12 cellular contexts compared by ENCODE assay signal in the genomic region with DNA sequence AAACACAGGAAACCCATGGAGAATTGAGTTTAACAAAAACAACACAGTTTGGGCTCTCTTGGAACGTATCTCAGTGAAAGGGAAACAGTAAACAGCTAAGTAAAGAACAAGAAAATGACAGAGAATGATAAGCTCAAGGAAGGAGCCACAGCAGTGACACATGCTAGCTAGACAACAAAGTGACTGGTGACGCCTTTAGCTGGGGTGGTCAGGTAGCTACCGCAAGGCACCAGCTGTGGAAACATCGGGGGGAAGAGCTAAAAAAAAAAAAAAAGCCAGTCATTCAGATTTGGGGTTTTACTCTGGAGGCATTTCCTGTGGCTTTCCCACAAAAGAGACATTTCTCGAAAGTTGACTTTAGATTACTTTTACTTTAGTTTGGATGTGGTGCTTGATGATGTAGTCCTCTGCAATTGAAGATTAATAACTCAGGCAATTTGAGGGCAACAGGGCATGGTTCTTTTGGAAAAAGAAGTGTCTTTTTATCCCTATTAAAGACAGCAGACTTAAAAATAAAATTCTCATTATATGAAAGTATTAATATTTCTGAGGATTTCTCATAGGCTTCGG. TPM values are rescaled to one million over a fixed set of nuclear protein-coding genes. Genes with fewer than 3 reads are reported as not detected.
DNase-seq lines count a peak whose midpoint lies in the region; ATAC-seq and TF ChIP-seq lines count a peak whose summit lies in the region.
"Had no signal": no experiment of that assay in that cellular context is flagged by ENCODE, and none has a peak within 500 bp of the region (broad histone marks: within the 10 kb centered on the region; RNA-seq: fewer than 3 reads in every experiment).

No MANE protein-coding gene starts in this region.

- H3K27me3 Mint-ChIP-seq in activated T-helper 2 cell treated with anti-CD3 and anti-CD28 coated beads, Interferon-gamma antibody, Interleukin-2, Interleukin-4, amounts not matched to agents 10 μg/mL and 5 μg/mL and 100 μg/mL, durations not matched to agents 14 hours and 24 hours and 36 hours (ENCODE audit: low read depth): peaks cover 58% of the 10 kb centered on the region

- peak overlapping the region; percentile 81 for H3K27ac Mint-ChIP-seq in activated T-helper 2 cell treated with anti-CD3 and anti-CD28 coated beads, Interferon-gamma antibody, Interleukin-2, Interleukin-4, amounts not matched to agents 10 μg/mL and 5 μg/mL and 100 μg/mL, durations not matched to agents 14 hours and 24 hours and 36 hours
- H3K27ac Mint-ChIP-seq: brain had no signal

- ATAC-seq in HG02623 (IDR thresholded peaks at IDR 0.05; ENCODE audit: unreplicated experiment): no peak

- intact Hi-C loops in activated T-helper 2 cell treated with anti-CD3 and anti-CD28 coated beads, Interferon-gamma antibody, Interleukin-2, Interleukin-4, amounts not matched to agents 10 μg/mL and 5 μg/mL and 100 μg/mL, durations not matched to agents 14 hours and 24 hours and 36 hours (cut with micrococcal nuclease): loop anchor here (1.0 kb wide), 1 partner anchor 18 kb away; no protein-coding TSS in a partner anchor

- H3K4me1 Mint-ChIP-seq in activated T-helper 2 cell treated with anti-CD3 and anti-CD28 coated beads, Interferon-gamma antibody, Interleukin-2, Interleukin-4, amounts not matched to agents 10 μg/mL and 5 μg/mL and 100 μg/mL, durations not matched to agents 14 hours and 24 hours and 36 hours (ENCODE audit: low read depth): peaks cover 58% of the 10 kb centered on the region

- peaks cover 16% of the 10 kb centered on the region for H3K9me3 Mint-ChIP-seq in activated T-helper 2 cell treated with anti-CD3 and anti-CD28 coated beads, Interferon-gamma antibody, Interleukin-2, Interleukin-4, amounts not matched to agents 10 μg/mL and 5 μg/mL and 100 μg/mL, durations not matched to agents 14 hours and 24 hours and 36 hours

- no peak for TF ChIP-seq CTCF in GM10266 (IDR thresholded peaks at IDR 0.05; ENCODE audit: control insufficient read depth, insufficient read depth, low read depth, missing control alignments)

- H3K36me3 Mint-ChIP-seq in activated T-helper 2 cell treated with anti-CD3 and anti-CD28 coated beads, Interferon-gamma antibody, Interleukin-2, Interleukin-4, amounts not matched to agents 10 μg/mL and 5 μg/mL and 100 μg/mL, durations not matched to agents 14 hours and 24 hours and 36 hours (ENCODE audit: low read depth): peaks cover 3% of the 10 kb centered on the region
- H3K36me3 Mint-ChIP-seq: brain had no signal

- DNase-seq in GM10266 (ENCODE audit: extremely low spot score) (peak; percentile 65), OCI-M1 (lab: John Stamatoyannopoulos, UW) (peak; percentile 58), HuH-7 (ENCODE audit: low spot score) (no peak), HuH-7.5 (ENCODE audit: low spot score) (no peak), SHP77 (lab: John Stamatoyannopoulos, UW) (no peak)
- DNase-seq in activated T-helper 2 cell treated with anti-CD3 and anti-CD28 coated beads, Interferon-gamma antibody, Interleukin-2, Interleukin-4, amounts not matched to agents 10 μg/mL and 5 μg/mL and 100 μg/mL, durations not matched to agents 14 hours and 24 hours and 36 hours (ENCODE audit: low spot score): peak; percentile 71
- DNase-seq in stimulated activated CD4-positive, alpha-beta T cell treated with anti-CD3 and anti-CD28 coated beads, Interleukin-2, amount 100 ng/mL, for 24 hours: peak; percentile 59 to 60
- DNase-seq: Caco-2, MG63, spleen had no signal

- peak overlapping the region; percentile 58 for H3K4me3 Mint-ChIP-seq in activated T-helper 2 cell treated with anti-CD3 and anti-CD28 coated beads, Interferon-gamma antibody, Interleukin-2, Interleukin-4, amounts not matched to agents 10 μg/mL and 5 μg/mL and 100 μg/mL, durations not matched to agents 14 hours and 24 hours and 36 hours (ENCODE audit: low read depth)

RNA-seq across cellular contexts. Expression of gene FHAD1, which starts 2.1 kb away (rescaled TPM):
- total RNA-seq in activated T-helper 2 cell treated with anti-CD3 and anti-CD28 coated beads, Interferon-gamma antibody, Interleukin-2, Interleukin-4, amounts not matched to agents 10 μg/mL and 5 μg/mL and 100 μg/mL, durations not matched to agents 14 hours and 24 hours and 36 hours: not detected in 2 replicates

Comparison
In these comparisons a context has a peak if more than half of its experiments do, and no peak if none do; other contexts are left out.
1. DNase-seq: peak in GM10266 (single experiment), OCI-M1 (single experiment), activated T-helper 2 cell treated with anti-CD3 and anti-CD28 coated beads, Interferon-gamma antibody, Interleukin-2, Interleukin-4, amounts not matched to agents 10 μg/mL and 5 μg/mL and 100 μg/mL, durations not matched to agents 14 hours and 24 hours and 36 hours (single experiment) and stimulated activated CD4-positive, alpha-beta T cell treated with anti-CD3 and anti-CD28 coated beads, Interleukin-2, amount 100 ng/mL, for 24 hours (2 of 2); none in HuH-7 (single experiment), HuH-7.5 (single experiment) and SHP77 (0 of 2).